ENCODE assay signal across 14 cellular contexts in the genomic region with DNA sequence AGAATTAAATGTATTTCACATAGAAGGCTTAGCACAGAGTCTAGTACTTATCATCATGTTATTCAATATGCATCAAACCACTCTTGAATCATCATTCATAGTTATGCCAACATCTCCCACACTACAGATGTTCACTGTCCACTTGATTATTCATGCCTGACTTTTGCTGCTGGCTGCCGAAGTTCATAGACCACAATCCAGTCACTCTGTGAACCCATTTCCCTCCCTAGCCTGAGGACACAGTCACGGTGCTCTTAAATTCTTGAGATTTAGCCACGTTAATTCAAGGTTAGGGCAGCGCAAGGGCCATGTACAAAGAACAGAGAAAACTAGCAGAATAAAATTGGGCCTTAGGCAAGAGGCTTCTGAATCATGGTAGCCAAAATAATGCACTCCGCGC. TPM values are rescaled to one million over a fixed set of nuclear protein-coding genes. Genes with fewer than 3 reads are reported as not detected.
DNase-seq lines count a peak whose midpoint lies in the region; ATAC-seq and TF ChIP-seq lines count a peak whose summit lies in the region.
"Had no signal": no experiment of that assay in that cellular context is flagged by ENCODE, and none has a peak within 500 bp of the region (broad histone marks: within the 10 kb centered on the region; RNA-seq: fewer than 3 reads in every experiment).

No MANE protein-coding gene starts in this region.

- no peaks in the 10 kb centered on the region for H3K9me3 Mint-ChIP-seq in activated naive CD4-positive, alpha-beta T cell treated with anti-CD3 and anti-CD28 coated beads, Interleukin-2, amount 50 U/mL, for 24 hours
- no peaks in the 10 kb centered on the region for H3K9me3 Mint-ChIP-seq in natural killer cell treated with Interleukin-12 subunit alpha and Interleukin-12 subunit beta and Interleukin-15 and Interleukin-18, amount 100 ng/mL, for 72 hours
- H3K9me3 Mint-ChIP-seq: activated naive CD8-positive, alpha-beta T cell treated with anti-CD3 and anti-CD28 coated beads for 36 hours had no signal

- H3K4me3 Mint-ChIP-seq in activated naive CD4-positive, alpha-beta T cell treated with anti-CD3 and anti-CD28 coated beads, Interleukin-2, amount 50 U/mL, for 24 hours: no peak overlapping the region
- no peak overlapping the region for H3K4me3 Mint-ChIP-seq in natural killer cell treated with Interleukin-12 subunit alpha and Interleukin-12 subunit beta and Interleukin-15 and Interleukin-18, amount 100 ng/mL, for 72 hours
- H3K4me3 Mint-ChIP-seq: activated naive CD8-positive, alpha-beta T cell treated with anti-CD3 and anti-CD28 coated beads for 36 hours had no signal

- peaks cover 2% of the 10 kb centered on the region for H3K79me2 ChIP-seq in fibroblast of lung (ENCODE audit: control insufficient read depth, insufficient read depth, low read length)

- no peaks in the 10 kb centered on the region for H3K27me3 Mint-ChIP-seq in activated naive CD4-positive, alpha-beta T cell treated with anti-CD3 and anti-CD28 coated beads, Interleukin-2, amount 50 U/mL, for 24 hours
- H3K27me3 Mint-ChIP-seq in natural killer cell treated with Interleukin-12 subunit alpha and Interleukin-12 subunit beta and Interleukin-15 and Interleukin-18, amount 100 ng/mL, for 72 hours: no peaks in the 10 kb centered on the region
- H3K27me3 Mint-ChIP-seq: activated naive CD8-positive, alpha-beta T cell treated with anti-CD3 and anti-CD28 coated beads for 36 hours had no signal

- H2AFZ ChIP-seq in fibroblast of lung (ENCODE audit: low read length): no peak overlapping the region

- H3K4me3 ChIP-seq in SJCRH30 (no peak overlapping the region), fibroblast of lung (replicated peaks in 1 of 4; ENCODE audit: control extremely low read depth in 1 of 4, insufficient read depth in 1 of 4, low read depth in 3 of 4, low read length in 4 of 4) (no peak overlapping the region), skeletal muscle satellite cell (ENCODE audit: low read length) (no peak overlapping the region)
- H3K4me3 ChIP-seq: spleen had no signal

- no peaks in the 10 kb centered on the region for H3K9me3 ChIP-seq in SJCRH30 (replicated peaks)
- no peaks in the 10 kb centered on the region for H3K9me3 ChIP-seq in fibroblast of lung (ENCODE audit: control insufficient read depth, insufficient read depth, low read depth, low read length)
- H3K9me3 ChIP-seq in skeletal muscle satellite cell (replicated peaks; ENCODE audit: low read length): no peaks in the 10 kb centered on the region
- H3K9me3 ChIP-seq: neutrophil, spleen had no signal

- H4K20me1 ChIP-seq in fibroblast of lung (ENCODE audit: control insufficient read depth, extremely low read depth, insufficient read depth, low read length): no peaks in the 10 kb centered on the region

- H3K36me3 ChIP-seq in SJCRH30 (no peaks in the 10 kb centered on the region), fibroblast of lung (ENCODE audit: control insufficient read depth, insufficient read depth, low read length) (peaks cover 4% of the 10 kb centered on the region), skeletal muscle satellite cell (ENCODE audit: insufficient read depth, low read length) (no peaks in the 10 kb centered on the region)

- no peak for ATAC-seq in natural killer cell treated with Interleukin-12 subunit alpha and Interleukin-12 subunit beta and Interleukin-15 and Interleukin-18, amount 100 ng/mL, for 72 hours

- H3K4me1 Mint-ChIP-seq in activated naive CD4-positive, alpha-beta T cell treated with anti-CD3 and anti-CD28 coated beads, Interleukin-2, amount 50 U/mL, for 24 hours: peaks cover 27% of the 10 kb centered on the region
- peaks cover 0 to under 1% of the 10 kb centered on the region in 2 donors for H3K4me1 Mint-ChIP-seq in natural killer cell treated with Interleukin-12 subunit alpha and Interleukin-12 subunit beta and Interleukin-15 and Interleukin-18, amount 100 ng/mL, for 72 hours (ENCODE audit: low read depth in 2 of 2)

- no peak for DNase-seq in activated naive CD4-positive, alpha-beta T cell (lab: John Stamatoyannopoulos, UW)
- peak; percentile 31 to 44 for DNase-seq in SJCRH30
- DNase-seq in fibroblast of lung (ENCODE audit: low read depth in 2 of 2): peak; percentile 74 to 94
- no peak for DNase-seq in SIG-M5 (lab: John Stamatoyannopoulos, UW)
- DNase-seq in natural killer cell treated with Interleukin-12 subunit alpha and Interleukin-12 subunit beta and Interleukin-15 and Interleukin-18, amount 100 ng/mL, for 72 hours (ENCODE audit: low spot score): no peak
- DNase-seq in HUDEP-2 (lab: John Stamatoyannopoulos, UW; ENCODE audit: unreplicated experiment in 76 of 76): no peak
- DNase-seq: activated naive CD8-positive, alpha-beta T cell treated with anti-CD3 and anti-CD28 coated beads for 36 hours; Calu3; effector CD4-positive, alpha-beta T cell; spleen had no signal

- TF ChIP-seq CTCF in fibroblast of lung (conservative IDR thresholded peaks at IDR 0.05 in 1 of 2, IDR thresholded peaks at IDR 0.05 in 1 of 2; ENCODE audit: low read depth in 1 of 2, low read length in 2 of 2): no peak

- H3K9ac ChIP-seq in fibroblast of lung (ENCODE audit: insufficient read depth, low read length) (no peak overlapping the region), skeletal muscle satellite cell (ENCODE audit: low read depth, low read length) (no peak overlapping the region)

- H3K27me3 ChIP-seq in SJCRH30 (no peaks in the 10 kb centered on the region), fibroblast of lung (ENCODE audit: control insufficient read depth, insufficient read depth, low read length) (no peaks in the 10 kb centered on the region), skeletal muscle satellite cell (ENCODE audit: control insufficient read depth, insufficient read depth, low read length) (no peaks in the 10 kb centered on the region)
- H3K27me3 ChIP-seq: neutrophil, spleen had no signal

- H3K27ac Mint-ChIP-seq in activated naive CD4-positive, alpha-beta T cell treated with anti-CD3 and anti-CD28 coated beads, Interleukin-2, amount 50 U/mL, for 24 hours: peak overlapping the region; percentile 0
- no peak overlapping the region for H3K27ac Mint-ChIP-seq in natural killer cell treated with Interleukin-12 subunit alpha and Interleukin-12 subunit beta and Interleukin-15 and Interleukin-18, amount 100 ng/mL, for 72 hours
- H3K27ac Mint-ChIP-seq: activated naive CD8-positive, alpha-beta T cell treated with anti-CD3 and anti-CD28 coated beads for 36 hours had no signal

- H3K4me2 ChIP-seq in fibroblast of lung (ENCODE audit: extremely low read depth, insufficient read depth, low read length) (no peak overlapping the region), skeletal muscle satellite cell (ENCODE audit: low read length) (peak overlapping the region; percentile 3)

- H3K4me1 ChIP-seq in SJCRH30 (0 out of 2 replicates have a peak, but pooled peaks cover 2% of the 10 kb centered on the region), fibroblast of lung (ENCODE audit: control insufficient read depth, extremely low read depth, insufficient read depth, low read length) (peaks cover 3% of the 10 kb centered on the region), skeletal muscle satellite cell (ENCODE audit: control insufficient read depth, insufficient read depth, low read length) (peaks cover 12% of the 10 kb centered on the region)

- H3K27ac ChIP-seq in SJCRH30 (no peak overlapping the region), fibroblast of lung (ENCODE audit: insufficient read depth, low read length) (no peak overlapping the region)
- H3K27ac ChIP-seq: 22Rv1, neutrophil had no signal

- peaks cover 11% of the 10 kb centered on the region for H3K36me3 Mint-ChIP-seq in activated naive CD4-positive, alpha-beta T cell treated with anti-CD3 and anti-CD28 coated beads, Interleukin-2, amount 50 U/mL, for 24 hours
- H3K36me3 Mint-ChIP-seq in natural killer cell treated with Interleukin-12 subunit alpha and Interleukin-12 subunit beta and Interleukin-15 and Interleukin-18, amount 100 ng/mL, for 72 hours: no peaks in the 10 kb centered on the region

RNA-seq across cellular contexts. Expression of gene ABCA1, which starts 32.4 kb away (rescaled TPM):
- 0.03 and 0.04 TPM in 2 replicates for total RNA-seq in SJCRH30 (2014; rRNA removed; shearing (Covaris generic))
- total RNA-seq in fibroblast of lung: 60.4 and 75.2 TPM in 2 replicates
- polyA plus RNA-seq in fibroblast of lung: 11.5 and 22.4 TPM in 2 replicates
- polyA plus RNA-seq in fibroblast of lung (2012): 7.2 and 12.3 TPM in 2 replicates
- polyA minus RNA-seq in fibroblast of lung (ENCODE audit: low replicate concordance): 143 and 175 TPM in 2 replicates
- total RNA-seq in skeletal muscle satellite cell (2012; rRNA removed): 41.9 and 107 TPM in 2 replicates
- total RNA-seq in natural killer cell treated with Interleukin-12 subunit alpha and Interleukin-12 subunit beta and Interleukin-15 and Interleukin-18, amount 100 ng/mL, for 72 hours: 1 to 10 TPM; 4.9 to 5.0 TPM

Comparison
In these comparisons a context has a peak if more than half of its experiments do, and no peak if none do; other contexts are left out.
1. DNase-seq: peak in SJCRH30 (2 of 2) and fibroblast of lung (2 of 2); none in activated naive CD4-positive, alpha-beta T cell (0 of 4), SIG-M5 (single experiment), natural killer cell treated with Interleukin-12 subunit alpha and Interleukin-12 subunit beta and Interleukin-15 and Interleukin-18, amount 100 ng/mL, for 72 hours (single experiment) and HUDEP-2 (0 of 76).
2. RNA of gene ABCA1, which starts 32.4 kb away (total RNA-seq): 60.4 to 75.2 TPM in fibroblast of lung; 4.9 to 5.0 TPM in natural killer cell treated with Interleukin-12 subunit alpha and Interleukin-12 subunit beta and Interleukin-15 and Interleukin-18, amount 100 ng/mL, for 72 hours and 0.03 to 0.04 TPM in SJCRH30; every median in the first group is over 10 times any median in the second.